Comparison of ENCODE assay signal across 30 cellular contexts in the genomic region with DNA sequence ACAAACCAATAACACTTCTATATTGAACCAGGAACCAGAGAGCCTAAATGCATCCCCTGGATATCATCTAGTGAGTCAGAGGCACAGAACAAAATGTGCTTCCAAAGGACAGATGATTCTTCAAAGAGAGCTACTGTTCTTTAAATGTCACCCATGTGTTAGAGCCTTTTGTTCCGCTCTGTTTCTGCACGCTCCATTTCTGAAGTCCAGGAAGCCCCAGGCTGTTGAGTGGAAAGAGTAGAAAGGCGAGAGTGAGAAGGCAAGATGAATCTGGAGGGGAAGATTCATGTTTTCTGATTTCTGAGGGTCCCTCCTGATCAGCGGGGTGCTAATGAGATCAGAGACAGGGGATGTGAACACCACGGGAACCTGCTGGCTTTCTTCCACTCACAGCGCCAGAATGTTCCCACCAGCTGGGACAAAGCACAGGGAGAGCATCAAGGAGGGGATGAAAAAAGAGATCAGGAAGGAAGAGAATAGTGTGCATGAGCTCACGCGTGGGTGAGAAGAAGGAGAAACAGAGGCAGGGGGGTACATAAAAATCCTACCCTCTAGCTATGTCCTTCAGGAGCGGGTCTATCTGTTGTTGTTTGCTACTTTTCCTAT.
DNase-seq lines count a peak whose midpoint lies in the region; ATAC-seq and TF ChIP-seq lines count a peak whose summit lies in the region.
"Had no signal": no experiment of that assay in that cellular context is flagged by ENCODE, and none has a peak within 500 bp of the region (broad histone marks: within the 10 kb centered on the region; RNA-seq: fewer than 3 reads in every experiment).

No MANE protein-coding gene starts in this region.

- intact Hi-C loops in sigmoid colon (cut with DNase I) = no loop called here
- intact Hi-C loops in left colon (cut with DNase I, micrococcal nuclease) = no loop called here

- TF ChIP-seq POLR2A in sigmoid colon (IDR thresholded peaks at IDR 0.05) = no peak

- no peaks in the 10 kb centered on the region for H3K4me1 ChIP-seq in sigmoid colon
- H3K4me1 ChIP-seq: Peyer's patch, SJSA1, testis had no signal

- H3K27ac Mint-ChIP-seq in activated naive CD4-positive, alpha-beta T cell treated with anti-CD3 and anti-CD28 coated beads, Interleukin-2, amount 50 U/mL, for 72 hours = peak overlapping the region in 1 of 2 donors; percentile 7
- H3K27ac Mint-ChIP-seq: activated CD4-positive, alpha-beta T cell treated with anti-CD3 and anti-CD28 coated beads, Interleukin-2, amount 10 ng/mL, durations not matched to agents 24 days and 14 days; activated naive CD8-positive, alpha-beta T cell; CD4-positive, CD25-positive, alpha-beta regulatory T cell; GM23338; stimulated activated effector memory CD8-positive, alpha-beta T cell treated with anti-CD3 and anti-CD28 coated beads, Interleukin-12 subunit alpha, Interleukin-12 subunit beta, amount 100 ng/mL, for 72 hours; T-cell; WTC11 had no signal

- no peak for TF ChIP-seq CTCF in sigmoid colon (IDR thresholded peaks at IDR 0.05)

- no peak overlapping the region for H3K4me3 ChIP-seq in sigmoid colon
- H3K4me3 ChIP-seq: coronary artery, GM23338, Peyer's patch, SJSA1, testis had no signal

- peaks cover 0 to 9% of the 10 kb centered on the region in 2 donors for H3K9me3 Mint-ChIP-seq in activated naive CD4-positive, alpha-beta T cell treated with anti-CD3 and anti-CD28 coated beads, Interleukin-2, amount 50 U/mL, for 72 hours
- H3K9me3 Mint-ChIP-seq: activated CD4-positive, alpha-beta T cell treated with anti-CD3 and anti-CD28 coated beads, Interleukin-2, amount 10 ng/mL, durations not matched to agents 24 days and 14 days; CD4-positive, CD25-positive, alpha-beta regulatory T cell; GM23338; stimulated activated effector memory CD8-positive, alpha-beta T cell treated with anti-CD3 and anti-CD28 coated beads, Interleukin-12 subunit alpha, Interleukin-12 subunit beta, amount 100 ng/mL, for 72 hours; T-cell; WTC11 had no signal

- H3K36me3 Mint-ChIP-seq in activated naive CD4-positive, alpha-beta T cell treated with anti-CD3 and anti-CD28 coated beads, Interleukin-2, amount 50 U/mL, for 72 hours = no peaks in the 10 kb centered on the region
- H3K36me3 Mint-ChIP-seq: activated naive CD8-positive, alpha-beta T cell; CD4-positive, CD25-positive, alpha-beta regulatory T cell; stimulated activated effector memory CD8-positive, alpha-beta T cell treated with anti-CD3 and anti-CD28 coated beads, Interleukin-12 subunit alpha, Interleukin-12 subunit beta, amount 100 ng/mL, for 72 hours; T-cell; WTC11 had no signal

- TF ChIP-seq EP300 in sigmoid colon (IDR thresholded peaks at IDR 0.05) = peak in 1 of 4 donors; percentile 50

- peak overlapping the region in 3 of 4 donors; percentile 13 to 20 (median 14) for H3K27ac ChIP-seq in sigmoid colon
- H3K27ac ChIP-seq: coronary artery, KMS-11, Peyer's patch, SJSA1, testis had no signal

- ATAC-seq in activated naive CD4-positive, alpha-beta T cell treated with anti-CD3 and anti-CD28 coated beads, Interleukin-2, amount 50 U/mL, for 72 hours = no peak
- ATAC-seq in left colon = no peak
- ATAC-seq: GM23338; stimulated activated effector memory CD8-positive, alpha-beta T cell treated with anti-CD3 and anti-CD28 coated beads, Interleukin-12 subunit alpha, Interleukin-12 subunit beta, amount 100 ng/mL, for 72 hours; T-cell; WTC11 had no signal

- 77 to 79% methylated on average over 9 of the region's 9 CpGs for WGBS in sigmoid colon, 2 donors

- no peaks in the 10 kb centered on the region for H3K36me3 ChIP-seq in sigmoid colon
- H3K36me3 ChIP-seq: Peyer's patch, SJSA1 had no signal

- H3K27me3 ChIP-seq in sigmoid colon = no peaks in the 10 kb centered on the region
- H3K27me3 ChIP-seq: Peyer's patch, SJSA1, testis had no signal

- DNase-seq in NCI-H345 (lab: John Stamatoyannopoulos, UW) = peak; percentile 63
- peak; percentile 31 for DNase-seq in globus pallidus (ENCODE audit: low spot score)
- DNase-seq in inferior parietal cortex (ENCODE audit: extremely low spot score) = peak; percentile 63
- DNase-seq in sigmoid colon = no peak
- DNase-seq in activated naive CD4-positive, alpha-beta T cell treated with anti-CD3 and anti-CD28 coated beads, Interleukin-2, amount 50 U/mL, for 72 hours (ENCODE audit: low spot score in 2 of 2) = no peak
- DNase-seq in left colon = no peak
- DNase-seq in stimulated activated CD4-positive, alpha-beta T cell treated with anti-CD3 and anti-CD28 coated beads, Interleukin-2, amount 100 ng/mL, for 48 hours = no peak
- DNase-seq in stimulated activated naive CD4-positive, alpha-beta T cell treated with Interleukin-2 at 50 U/mL for 16 hours (lab: John Stamatoyannopoulos, UW) = no peak
- DNase-seq: activated CD4-positive, alpha-beta T cell treated with anti-CD3 and anti-CD28 coated beads, Interleukin-2, amount 10 ng/mL, durations not matched to agents 24 days and 14 days; activated effector memory CD4-positive, alpha-beta T cell treated with Interleukin-2 at 50 U/mL for 16 hours; activated T-cell treated with anti-CD3 and anti-CD28 coated beads, Interleukin-2, amount 50 U/mL, for 1 hour; aorta; CD4-positive, CD25-positive, alpha-beta regulatory T cell; effector memory CD4-positive, alpha-beta T cell; mesendoderm; MM.1S; NCI-H2029; NCI-H226; NCI-H748 treated with DMSO at 0.1 percent for 48 hours; Peyer's patch; stimulated activated CD4-positive, alpha-beta T cell treated with anti-CD3 and anti-CD28 coated beads, Interleukin-15, amount 100 ng/mL, for 24 hours; T-cell; testis had no signal

- no peaks in the 10 kb centered on the region for H3K9me3 ChIP-seq in sigmoid colon
- H3K9me3 ChIP-seq: Peyer's patch, testis had no signal

Comparison
In these comparisons a context has a peak if more than half of its experiments do, and no peak if none do; other contexts are left out.
1. DNase-seq: peak in NCI-H345 (single experiment), globus pallidus (single experiment) and inferior parietal cortex (single experiment); none in sigmoid colon (single experiment), activated naive CD4-positive, alpha-beta T cell treated with anti-CD3 and anti-CD28 coated beads, Interleukin-2, amount 50 U/mL, for 72 hours (0 of 2), left colon (0 of 2), stimulated activated CD4-positive, alpha-beta T cell treated with anti-CD3 and anti-CD28 coated beads, Interleukin-2, amount 100 ng/mL, for 48 hours (0 of 2) and stimulated activated naive CD4-positive, alpha-beta T cell treated with Interleukin-2 at 50 U/mL for 16 hours (single experiment).